In genomic region chr3:4350789-4351163, GRCh38 we compare ENCODE assay signal across 1 cellular context.
TF ChIP-seq lines count a peak whose summit lies in the region.

No MANE protein-coding gene starts in this region.

TF ChIP-seq in K562, 482 proteins besides CTCF, POLR2A, EP300 and RAD21 (continued from another document and continues in another):
- no peak for TF ChIP-seq THAP7 (CRISPR knock-in tag; IDR thresholded peaks at IDR 0.05)
- TF ChIP-seq, protein P1, sequence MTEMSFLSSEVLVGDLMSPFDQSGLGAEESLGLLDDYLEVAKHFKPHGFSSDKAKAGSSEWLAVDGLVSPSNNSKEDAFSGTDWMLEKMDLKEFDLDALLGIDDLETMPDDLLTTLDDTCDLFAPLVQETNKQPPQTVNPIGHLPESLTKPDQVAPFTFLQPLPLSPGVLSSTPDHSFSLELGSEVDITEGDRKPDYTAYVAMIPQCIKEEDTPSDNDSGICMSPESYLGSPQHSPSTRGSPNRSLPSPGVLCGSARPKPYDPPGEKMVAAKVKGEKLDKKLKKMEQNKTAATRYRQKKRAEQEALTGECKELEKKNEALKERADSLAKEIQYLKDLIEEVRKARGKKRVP (CRISPR knock-in tag; IDR thresholded peaks at IDR 0.05) = no peak
- no peak for TF ChIP-seq ESRRA (IDR thresholded peaks at IDR 0.05; ENCODE audit: borderline replicate concordance, low read depth)
- TF ChIP-seq ZNF699 (CRISPR knock-in tag; IDR thresholded peaks at IDR 0.05; ENCODE audit: insufficient replicate concordance) = no peak
- TF ChIP-seq CHD4 (IDR thresholded peaks at IDR 0.05; ENCODE audit: insufficient read depth, insufficient replicate concordance, low read depth, low read length, poor library complexity, severe bottlenecking) = no peak
- TF ChIP-seq PURB (CRISPR knock-in tag; IDR thresholded peaks at IDR 0.05; ENCODE audit: low read depth) = no peak
- TF ChIP-seq, protein P2, sequence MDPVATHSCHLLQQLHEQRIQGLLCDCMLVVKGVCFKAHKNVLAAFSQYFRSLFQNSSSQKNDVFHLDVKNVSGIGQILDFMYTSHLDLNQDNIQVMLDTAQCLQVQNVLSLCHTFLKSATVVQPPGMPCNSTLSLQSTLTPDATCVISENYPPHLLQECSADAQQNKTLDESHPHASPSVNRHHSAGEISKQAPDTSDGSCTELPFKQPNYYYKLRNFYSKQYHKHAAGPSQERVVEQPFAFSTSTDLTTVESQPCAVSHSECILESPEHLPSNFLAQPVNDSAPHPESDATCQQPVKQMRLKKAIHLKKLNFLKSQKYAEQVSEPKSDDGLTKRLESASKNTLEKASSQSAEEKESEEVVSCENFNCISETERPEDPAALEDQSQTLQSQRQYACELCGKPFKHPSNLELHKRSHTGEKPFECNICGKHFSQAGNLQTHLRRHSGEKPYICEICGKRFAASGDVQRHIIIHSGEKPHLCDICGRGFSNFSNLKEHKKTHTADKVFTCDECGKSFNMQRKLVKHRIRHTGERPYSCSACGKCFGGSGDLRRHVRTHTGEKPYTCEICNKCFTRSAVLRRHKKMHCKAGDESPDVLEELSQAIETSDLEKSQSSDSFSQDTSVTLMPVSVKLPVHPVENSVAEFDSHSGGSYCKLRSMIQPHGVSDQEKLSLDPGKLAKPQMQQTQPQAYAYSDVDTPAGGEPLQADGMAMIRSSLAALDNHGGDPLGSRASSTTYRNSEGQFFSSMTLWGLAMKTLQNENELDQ (CRISPR knock-in tag; IDR thresholded peaks at IDR 0.05; ENCODE audit: borderline replicate concordance) = no peak
- TF ChIP-seq CSDE1 (IDR thresholded peaks at IDR 0.05) = no peak
- no peak for TF ChIP-seq TARDBP (IDR thresholded peaks at IDR 0.05)
- TF ChIP-seq FOXA3 (CRISPR knock-in tag; conservative IDR thresholded peaks at IDR 0.05 in 1 of 2, IDR thresholded peaks at IDR 0.05 in 1 of 2) = no peak
- peak; percentile 41 for TF ChIP-seq TBP (optimal IDR thresholded peaks at IDR 0.05; ENCODE audit: low read depth, low read length)
- TF ChIP-seq CCAR2 (IDR thresholded peaks at IDR 0.05; ENCODE audit: low read depth, low read length) = no peak
- TF ChIP-seq TGIF2 (CRISPR knock-in tag; IDR thresholded peaks at IDR 0.05) = no peak
- no peak for TF ChIP-seq HNRNPH1 (optimal IDR thresholded peaks at IDR 0.05; ENCODE audit: low read depth, low read length)
- TF ChIP-seq ASH1L (IDR thresholded peaks at IDR 0.05; ENCODE audit: borderline replicate concordance, low read depth, partially characterized antibody) = no peak
- no peak for TF ChIP-seq KDM4B (IDR thresholded peaks at IDR 0.05; ENCODE audit: borderline replicate concordance in 2 of 2, low read depth in 1 of 2)
- TF ChIP-seq POLR2H (tag; IDR thresholded peaks at IDR 0.05; ENCODE audit: low read depth) = 0 out of 2 replicates have a peak, but pooled peaks have one; percentile 37
- TF ChIP-seq ZNF280B (CRISPR knock-in tag; IDR thresholded peaks at IDR 0.05) = no peak
- TF ChIP-seq ZNF212 (CRISPR knock-in tag; IDR thresholded peaks at IDR 0.05) = no peak
- peak; percentile 73; the same call in 1 of the 2 replicates for TF ChIP-seq NBN (IDR thresholded peaks at IDR 0.05; ENCODE audit: low read depth)
- TF ChIP-seq RUNX1 (IDR thresholded peaks at IDR 0.05; ENCODE audit: low read depth) = no peak
- no peak for TF ChIP-seq ETV5 (CRISPR knock-in tag; IDR thresholded peaks at IDR 0.05; ENCODE audit: low read depth)
- no peak for TF ChIP-seq ZNF79 (CRISPR knock-in tag; IDR thresholded peaks at IDR 0.05; ENCODE audit: low read depth)
- peak; percentile 40; the same call in 1 of the 2 replicates for TF ChIP-seq RBFOX2 (IDR thresholded peaks at IDR 0.05; ENCODE audit: low read depth, low read length)
- TF ChIP-seq HCFC1 (IDR thresholded peaks at IDR 0.05; ENCODE audit: low read depth, low read length) = peak; percentile 28; the same call in 1 of the 2 replicates
- TF ChIP-seq HDAC1 (IDR thresholded peaks at IDR 0.05) = peak in 1 of 2 experiments; percentile 37; a peak in 1 of 4 replicates
- no peak for TF ChIP-seq CBFA2T2 (conservative IDR thresholded peaks at IDR 0.05)
- TF ChIP-seq, protein P3, sequence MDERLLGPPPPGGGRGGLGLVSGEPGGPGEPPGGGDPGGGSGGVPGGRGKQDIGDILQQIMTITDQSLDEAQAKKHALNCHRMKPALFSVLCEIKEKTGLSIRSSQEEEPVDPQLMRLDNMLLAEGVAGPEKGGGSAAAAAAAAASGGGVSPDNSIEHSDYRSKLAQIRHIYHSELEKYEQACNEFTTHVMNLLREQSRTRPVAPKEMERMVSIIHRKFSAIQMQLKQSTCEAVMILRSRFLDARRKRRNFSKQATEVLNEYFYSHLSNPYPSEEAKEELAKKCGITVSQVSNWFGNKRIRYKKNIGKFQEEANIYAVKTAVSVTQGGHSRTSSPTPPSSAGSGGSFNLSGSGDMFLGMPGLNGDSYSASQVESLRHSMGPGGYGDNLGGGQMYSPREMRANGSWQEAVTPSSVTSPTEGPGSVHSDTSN (CRISPR knock-in tag; IDR thresholded peaks at IDR 0.05; ENCODE audit: low read depth) = no peak
- TF ChIP-seq, protein P3 (tag; conservative IDR thresholded peaks at IDR 0.05; ENCODE audit: low read depth) = no peak
- no peak for TF ChIP-seq U2AF2 (optimal IDR thresholded peaks at IDR 0.05; ENCODE audit: low read depth, low read length)
- no peak for TF ChIP-seq NR1H2 (CRISPR knock-in tag; IDR thresholded peaks at IDR 0.05)
- no peak for TF ChIP-seq ZNF668 (CRISPR knock-in tag; IDR thresholded peaks at IDR 0.05)
- TF ChIP-seq, protein P4, sequence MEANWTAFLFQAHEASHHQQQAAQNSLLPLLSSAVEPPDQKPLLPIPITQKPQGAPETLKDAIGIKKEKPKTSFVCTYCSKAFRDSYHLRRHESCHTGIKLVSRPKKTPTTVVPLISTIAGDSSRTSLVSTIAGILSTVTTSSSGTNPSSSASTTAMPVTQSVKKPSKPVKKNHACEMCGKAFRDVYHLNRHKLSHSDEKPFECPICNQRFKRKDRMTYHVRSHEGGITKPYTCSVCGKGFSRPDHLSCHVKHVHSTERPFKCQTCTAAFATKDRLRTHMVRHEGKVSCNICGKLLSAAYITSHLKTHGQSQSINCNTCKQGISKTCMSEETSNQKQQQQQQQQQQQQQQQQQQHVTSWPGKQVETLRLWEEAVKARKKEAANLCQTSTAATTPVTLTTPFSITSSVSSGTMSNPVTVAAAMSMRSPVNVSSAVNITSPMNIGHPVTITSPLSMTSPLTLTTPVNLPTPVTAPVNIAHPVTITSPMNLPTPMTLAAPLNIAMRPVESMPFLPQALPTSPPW (CRISPR knock-in tag; IDR thresholded peaks at IDR 0.05) = no peak
- no peak for TF ChIP-seq ZC3H8 (IDR thresholded peaks at IDR 0.05)
- TF ChIP-seq REST (CRISPR knock-in tag; IDR thresholded peaks at IDR 0.05; ENCODE audit: low read depth) = no peak
- no peak for TF ChIP-seq PTTG1 (tag; IDR thresholded peaks at IDR 0.05; ENCODE audit: low read depth)
- TF ChIP-seq SMARCA5 (IDR thresholded peaks at IDR 0.05) = peak; percentile 47; the same call in 1 of the 2 replicates
- no peak for TF ChIP-seq DMBX1 (CRISPR knock-in tag; IDR thresholded peaks at IDR 0.05; ENCODE audit: borderline replicate concordance)
- no peak for TF ChIP-seq ZKSCAN1 (IDR thresholded peaks at IDR 0.05; ENCODE audit: low read depth, low read length)
- 0 out of 2 replicates have a peak, but pooled peaks have one; percentile 5 for TF ChIP-seq SNIP1 (IDR thresholded peaks at IDR 0.05; ENCODE audit: low read depth)
- no peak for TF ChIP-seq TAF9B (IDR thresholded peaks at IDR 0.05; ENCODE audit: partially characterized antibody)
- no peak for TF ChIP-seq MBD2 (IDR thresholded peaks at IDR 0.05; ENCODE audit: borderline replicate concordance, low read depth)
- TF ChIP-seq ZNF444 (CRISPR knock-in tag; IDR thresholded peaks at IDR 0.05) = no peak
- no peak for TF ChIP-seq NCOA1 (IDR thresholded peaks at IDR 0.05; ENCODE audit: low read depth)
- no peak for TF ChIP-seq ELK1 (CRISPR knock-in tag; IDR thresholded peaks at IDR 0.05)
- TF ChIP-seq GABPA (tag; conservative IDR thresholded peaks at IDR 0.05; ENCODE audit: low read depth) = no peak
- TF ChIP-seq, protein P5, sequence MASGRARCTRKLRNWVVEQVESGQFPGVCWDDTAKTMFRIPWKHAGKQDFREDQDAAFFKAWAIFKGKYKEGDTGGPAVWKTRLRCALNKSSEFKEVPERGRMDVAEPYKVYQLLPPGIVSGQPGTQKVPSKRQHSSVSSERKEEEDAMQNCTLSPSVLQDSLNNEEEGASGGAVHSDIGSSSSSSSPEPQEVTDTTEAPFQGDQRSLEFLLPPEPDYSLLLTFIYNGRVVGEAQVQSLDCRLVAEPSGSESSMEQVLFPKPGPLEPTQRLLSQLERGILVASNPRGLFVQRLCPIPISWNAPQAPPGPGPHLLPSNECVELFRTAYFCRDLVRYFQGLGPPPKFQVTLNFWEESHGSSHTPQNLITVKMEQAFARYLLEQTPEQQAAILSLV (tag; IDR thresholded peaks at IDR 0.05) = no peak
- TF ChIP-seq STAT5A (IDR thresholded peaks at IDR 0.05; ENCODE audit: borderline replicate concordance, low read length) = no peak
- TF ChIP-seq SREBF1 (IDR thresholded peaks at IDR 0.05; ENCODE audit: borderline replicate concordance, low read depth, low read length) = no peak
- no peak for TF ChIP-seq ZNF239 (CRISPR knock-in tag; IDR thresholded peaks at IDR 0.05)
- no peak for TF ChIP-seq MAFG (tag; conservative IDR thresholded peaks at IDR 0.05)
- no peak for TF ChIP-seq ZBTB1 (CRISPR knock-in tag; IDR thresholded peaks at IDR 0.05; ENCODE audit: borderline replicate concordance, low read depth)
